Comparison of ENCODE assay signal across 1 cellular context in the genomic region with DNA sequence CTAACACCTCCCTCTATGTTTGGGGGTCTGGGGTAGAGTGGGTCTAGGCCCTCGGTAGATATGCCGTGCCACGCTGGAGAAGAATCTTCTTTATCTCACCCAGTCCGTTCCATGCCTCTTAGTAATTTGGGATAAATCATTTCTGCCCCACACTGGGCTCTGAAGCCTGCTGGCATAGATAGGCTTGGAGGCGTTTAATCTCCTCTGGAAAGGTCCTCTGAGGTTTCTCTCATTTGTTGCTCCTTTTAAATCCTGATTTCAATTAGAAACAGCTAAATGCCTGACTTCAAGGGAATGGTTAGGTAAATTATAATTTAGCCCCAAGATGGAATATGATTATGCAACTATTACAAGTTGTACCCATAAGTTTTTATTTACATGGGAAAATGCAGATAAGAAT.
TF ChIP-seq lines count a peak whose summit lies in the region.

No MANE protein-coding gene starts in this region.

TF ChIP-seq in endothelial cell of umbilical vein, 7 proteins besides CTCF, POLR2A, EP300 and RAD21 (continued from another document):
- TF ChIP-seq, protein P1, sequence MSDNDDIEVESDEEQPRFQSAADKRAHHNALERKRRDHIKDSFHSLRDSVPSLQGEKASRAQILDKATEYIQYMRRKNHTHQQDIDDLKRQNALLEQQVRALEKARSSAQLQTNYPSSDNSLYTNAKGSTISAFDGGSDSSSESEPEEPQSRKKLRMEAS (IDR thresholded peaks at IDR 0.05; ENCODE audit: insufficient read depth, insufficient read length), result no peak
- TF ChIP-seq POLR2AphosphoS5 (IDR thresholded peaks at IDR 0.05; ENCODE audit: insufficient read depth, low read depth, low read length), result no peak
